Comparison of ENCODE assay signal across 14 cellular contexts in genomic region chr6:137879885-137880430, GRCh38. TPM values are rescaled to one million over a fixed set of nuclear protein-coding genes. Genes with fewer than 3 reads are reported as not detected.
DNase-seq lines count a peak whose midpoint lies in the region; ATAC-seq and TF ChIP-seq lines count a peak whose summit lies in the region.
"Had no signal": no experiment of that assay in that cellular context is flagged by ENCODE, and none has a peak within 500 bp of the region (broad histone marks: within the 10 kb centered on the region; RNA-seq: fewer than 3 reads in every experiment).

No MANE protein-coding gene starts in this region.

- H3K4me3 ChIP-seq in neutrophil (ENCODE audit: low read depth in 1 of 2, low read length in 1 of 2) (no peak overlapping the region), coronary artery (no peak overlapping the region)
- H3K4me3 ChIP-seq: gastrocnemius medialis, testis had no signal

- peaks cover 97% of the 10 kb centered on the region for H3K36me3 Mint-ChIP-seq in CD4-positive, alpha-beta T cell (ENCODE audit: low read depth)
- H3K36me3 Mint-ChIP-seq in activated naive CD8-positive, alpha-beta T cell treated with anti-CD3 and anti-CD28 coated beads, Interleukin-2, amount 50 U/mL, for 24 hours (ENCODE audit: low read depth): peaks cover 93% of the 10 kb centered on the region

- CTCF ChIA-PET in CD4-positive, alpha-beta T cell (lab: Charles Lee): interaction anchor here (0.9 to 2.3 kb wide), 4 partner anchors 13 to 65 kb away, joined by 3 to 9 read pairs (median 5); partner anchors contain the start of gene TNFAIP3

- H3K4me1 ChIP-seq in neutrophil (ENCODE audit: control insufficient read depth in 1 of 2, insufficient read depth in 1 of 2, low read depth in 1 of 2, low read length in 1 of 2): peaks cover 58% of the 10 kb centered on the region in 2 experiments
- H3K4me1 ChIP-seq: gastrocnemius medialis, testis had no signal

- peak in 1 of 10 experiments; percentile 51 for DNase-seq in CD4-positive, alpha-beta T cell
- no peak for DNase-seq in activated naive CD8-positive, alpha-beta T cell treated with anti-CD3 and anti-CD28 coated beads, Interleukin-2, amount 50 U/mL, for 24 hours
- DNase-seq in coronary artery (ENCODE audit: low spot score): no peak
- DNase-seq: gastrocnemius medialis, NCI-H2081, NCI-H69 had no signal

- H3K4me3 Mint-ChIP-seq in CD4-positive, alpha-beta T cell: peak overlapping the region; percentile 85
- peak overlapping the region; percentile 58 for H3K4me3 Mint-ChIP-seq in activated naive CD8-positive, alpha-beta T cell treated with anti-CD3 and anti-CD28 coated beads, Interleukin-2, amount 50 U/mL, for 24 hours
- H3K4me3 Mint-ChIP-seq: IgD-negative memory B cell had no signal

- intact Hi-C loops in CD4-positive, alpha-beta T cell (cut with DNase I, micrococcal nuclease): loop anchor here (1.0 to 5.0 kb wide), 5 partner anchors 9 to 232 kb away; partner anchors contain the start of gene PERP (in 1 of the 2)

- no peak for TF ChIP-seq CTCF in CD4-positive, alpha-beta T cell (IDR thresholded peaks at IDR 0.05)
- no peak for TF ChIP-seq CTCF in neutrophil (IDR thresholded peaks at IDR 0.05)
- TF ChIP-seq CTCF in coronary artery (IDR thresholded peaks at IDR 0.05): no peak

- peak overlapping the region; percentile 95 for H3K27ac Mint-ChIP-seq in CD4-positive, alpha-beta T cell
- H3K27ac Mint-ChIP-seq in activated naive CD8-positive, alpha-beta T cell treated with anti-CD3 and anti-CD28 coated beads, Interleukin-2, amount 50 U/mL, for 24 hours: peak overlapping the region; percentile 89

- H3K9me3 Mint-ChIP-seq in CD4-positive, alpha-beta T cell: no peaks in the 10 kb centered on the region
- peaks cover 4% of the 10 kb centered on the region for H3K9me3 Mint-ChIP-seq in activated naive CD8-positive, alpha-beta T cell treated with anti-CD3 and anti-CD28 coated beads, Interleukin-2, amount 50 U/mL, for 24 hours
- H3K9me3 Mint-ChIP-seq: IgD-negative memory B cell had no signal

- peak; percentile 29 for TF ChIP-seq POLR2A in GM19099 (IDR thresholded peaks at IDR 0.05; ENCODE audit: extremely low read depth, insufficient read length, low read depth)

- peaks cover 79% of the 10 kb centered on the region for H3K36me3 ChIP-seq in neutrophil

- no peak overlapping the region for H3K27ac ChIP-seq in CD4-positive, alpha-beta T cell (ENCODE audit: low read depth, low read length)
- H3K27ac ChIP-seq in neutrophil (peak overlapping the region; percentile 74), coronary artery (peak overlapping the region in 1 of 2 donors; percentile 40)
- H3K27ac ChIP-seq: VCaP had no signal

- POLR2A ChIA-PET in CD4-positive, alpha-beta T cell (lab: Charles Lee): interaction anchor here (1.1 to 6.5 kb wide), 3 partner anchors 9 to 12 kb away, joined by 3 to 55 read pairs (median 32); partner anchors contain the start of gene TNFAIP3

- H3K27me3 Mint-ChIP-seq in CD4-positive, alpha-beta T cell: peaks cover 8% of the 10 kb centered on the region
- no peaks in the 10 kb centered on the region for H3K27me3 Mint-ChIP-seq in activated naive CD8-positive, alpha-beta T cell treated with anti-CD3 and anti-CD28 coated beads, Interleukin-2, amount 50 U/mL, for 24 hours
- H3K27me3 Mint-ChIP-seq: IgD-negative memory B cell had no signal

- ATAC-seq in CD4-positive, alpha-beta T cell (ENCODE audit: poor library complexity): no peak
- ATAC-seq in activated naive CD8-positive, alpha-beta T cell treated with anti-CD3 and anti-CD28 coated beads, Interleukin-2, amount 50 U/mL, for 24 hours: no peak
- ATAC-seq in GM21529 (IDR thresholded peaks at IDR 0.05; ENCODE audit: unreplicated experiment) (no peak), HG02885 (IDR thresholded peaks at IDR 0.05; ENCODE audit: poor library complexity, unreplicated experiment) (no peak)
- ATAC-seq: Panc1 had no signal

- no peaks in the 10 kb centered on the region for H3K27me3 ChIP-seq in CD4-positive, alpha-beta T cell (ENCODE audit: control insufficient read depth, insufficient read depth, low read length)
- H3K27me3 ChIP-seq in neutrophil: no peaks in the 10 kb centered on the region
- H3K27me3 ChIP-seq: gastrocnemius medialis, testis had no signal

- H3K4me1 Mint-ChIP-seq in CD4-positive, alpha-beta T cell (ENCODE audit: low read depth): peaks cover 93% of the 10 kb centered on the region
- peaks cover 86% of the 10 kb centered on the region for H3K4me1 Mint-ChIP-seq in activated naive CD8-positive, alpha-beta T cell treated with anti-CD3 and anti-CD28 coated beads, Interleukin-2, amount 50 U/mL, for 24 hours

- no peaks in the 10 kb centered on the region for H3K9me3 ChIP-seq in CD4-positive, alpha-beta T cell (ENCODE audit: control insufficient read depth, low read length)
- H3K9me3 ChIP-seq in neutrophil: no peaks in the 10 kb centered on the region
- H3K9me3 ChIP-seq: gastrocnemius medialis, testis had no signal

RNA-seq across cellular contexts. Expression of gene TNFAIP3, which starts 12.9 kb away (rescaled TPM):
- total RNA-seq in CD4-positive, alpha-beta T cell: 1,000 to 10,000 TPM; 3,816 to 3,885 TPM
